In the genomic region with DNA sequence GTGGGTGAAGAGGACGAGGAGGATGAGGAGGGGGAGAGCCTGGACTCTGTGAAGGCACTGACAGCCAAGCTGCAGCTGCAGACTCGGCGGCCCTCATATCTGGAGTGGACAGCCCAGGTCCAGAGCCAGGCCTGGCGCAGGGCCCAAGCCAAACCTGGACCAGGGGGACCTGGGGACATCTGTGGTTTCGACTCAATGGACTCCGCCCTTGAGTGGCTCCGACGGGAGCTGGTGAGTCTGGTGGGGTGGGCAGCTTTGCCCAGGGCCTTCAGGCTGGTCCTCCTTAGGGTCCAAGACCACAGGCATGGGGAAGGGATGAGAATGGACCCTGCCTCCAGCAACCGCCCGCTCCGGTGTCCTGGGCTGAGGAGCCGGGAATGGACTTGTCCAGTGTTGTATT, we compare ENCODE assay signal across 11 cellular contexts. TPM values are rescaled to one million over a fixed set of nuclear protein-coding genes. Genes with fewer than 3 reads are reported as not detected.
DNase-seq lines count a peak whose midpoint lies in the region; ATAC-seq, FAIRE-seq and TF ChIP-seq lines count a peak whose summit lies in the region.
"Had no signal": no experiment of that assay in that cellular context is flagged by ENCODE, and none has a peak within 500 bp of the region (broad histone marks: within the 10 kb centered on the region; RNA-seq: fewer than 3 reads in every experiment).

No MANE protein-coding gene starts in this region.

- peak overlapping the region; percentile 81; the same call in 1 of the 3 replicates for H2BK15ac ChIP-seq in IMR-90 (ENCODE audit: low read depth, low read length)

- peak overlapping the region; percentile 42 for H2BK5ac ChIP-seq in IMR-90 (ENCODE audit: low read depth, low read length, poor library complexity, severe bottlenecking)

- H4K20me1 ChIP-seq in IMR-90 (ENCODE audit: insufficient read depth, low read length): no peaks in the 10 kb centered on the region

- H4K8ac ChIP-seq in IMR-90 (ENCODE audit: low read depth in 2 of 2, low read length in 2 of 2): peak overlapping the region; percentile 58 to 70; a peak in 3 of 4 replicates

- dilution Hi-C loops in IMR-90 (cut with HindIII; ENCODE audit: low sequenced_read_pairs, unreplicated experiment): no loop called here

- peaks cover 20% of the 10 kb centered on the region for H3K36me3 Mint-ChIP-seq in activated T-helper 17 cell treated with anti-CD3 and anti-CD28 coated beads, Interleukin-2, amount 50 U/mL, for 72 hours (ENCODE audit: low read depth)

- peak overlapping the region; percentile 99 for H3K4me3 Mint-ChIP-seq in activated T-helper 17 cell treated with anti-CD3 and anti-CD28 coated beads, Interleukin-2, amount 50 U/mL, for 72 hours
- peak overlapping the region in 1 of 2 donors; percentile 98 for H3K4me3 Mint-ChIP-seq in stimulated activated naive CD8-positive, alpha-beta T cell treated with anti-CD3 and anti-CD28 coated beads, Interleukin-15, amount 100 ng/mL, for 72 hours

- H3K4ac ChIP-seq in IMR-90 (ENCODE audit: low read depth, low read length): peak overlapping the region; percentile 94

- no peak for ATAC-seq in IMR-90 (ENCODE audit: low read depth)
- no peak for ATAC-seq in activated T-helper 17 cell treated with anti-CD3 and anti-CD28 coated beads, Interleukin-2, amount 50 U/mL, for 72 hours (replicated peaks)
- ATAC-seq in stimulated activated naive CD8-positive, alpha-beta T cell treated with anti-CD3 and anti-CD28 coated beads, Interleukin-15, amount 100 ng/mL, for 72 hours: no peak

- H3K9me3 ChIP-seq in IMR-90 (ENCODE audit: control insufficient read depth, insufficient read depth, low read length) (no peaks in the 10 kb centered on the region), kidney (ENCODE audit: control insufficient read depth in 1 of 2, low read length in 2 of 2) (no peaks in the 10 kb centered on the region)

- H2AK5ac ChIP-seq in IMR-90 (ENCODE audit: low read depth, low read length): peak overlapping the region; percentile 77; the same call in 1 of the 2 replicates

- peak overlapping the region; percentile 45 for H3K18ac ChIP-seq in IMR-90 (ENCODE audit: low read depth, low read length)

- H3K4me3 ChIP-seq in IMR-90 (ENCODE audit: insufficient read depth, low read depth, low read length) (no peak overlapping the region), kidney (ENCODE audit: low read length in 2 of 2) (peak overlapping the region; percentile 12 to 44)

- peaks cover 26% of the 10 kb centered on the region for H3K4me1 Mint-ChIP-seq in activated T-helper 17 cell treated with anti-CD3 and anti-CD28 coated beads, Interleukin-2, amount 50 U/mL, for 72 hours
- H3K4me1 Mint-ChIP-seq in stimulated activated naive CD8-positive, alpha-beta T cell treated with anti-CD3 and anti-CD28 coated beads, Interleukin-15, amount 100 ng/mL, for 72 hours: peaks cover 60% of the 10 kb centered on the region

- H3K14ac ChIP-seq in IMR-90 (replicated peaks; ENCODE audit: low read depth, low read length): peak overlapping the region; percentile 76; the same call in 1 of the 2 replicates

- H3K27me3 ChIP-seq in IMR-90 (ENCODE audit: control insufficient read depth, insufficient read depth, low read length): no peaks in the 10 kb centered on the region; the same call in 1 of the 2 replicates

- TF ChIP-seq CTCF in IMR-90 (conservative IDR thresholded peaks at IDR 0.05; ENCODE audit: low read depth, low read length) (no peak), kidney (IDR thresholded peaks at IDR 0.05; ENCODE audit: borderline replicate concordance, extremely low read depth, insufficient read depth) (no peak)

- H3K79me1 ChIP-seq in IMR-90 (ENCODE audit: low read depth in 1 of 2, low read length in 2 of 2): peaks cover 0 to 5% of the 10 kb centered on the region in 2 experiments; a peak in 2 of 4 replicates

- H2AK9ac ChIP-seq in IMR-90 (replicated peaks; ENCODE audit: low read depth, low read length, poor library complexity): peak overlapping the region; percentile 84

- H2AFZ ChIP-seq in IMR-90 (replicated peaks; ENCODE audit: low read length, poor library complexity): peak overlapping the region; percentile 84

- in situ Hi-C loops in IMR-90 (cut with MboI; ENCODE audit: low sequenced_read_pairs): no loop called here

- CTCF ChIA-PET in IMR-90 (lab: Yijun Ruan, JAX): interaction anchor here (1.1 to 1.5 kb wide), 3 partner anchors 32 to 76 kb away, joined by 3 to 6 read pairs (median 3); no protein-coding TSS in a partner anchor

- BruUV-seq in IMR-90 (replicated peaks; lab: Mats Ljungman, UMichigan): no TSS peak

- POLR2A ChIA-PET in IMR-90 (lab: Charles Lee; ENCODE audit: unreplicated experiment): interaction anchor here (0.6 kb wide), 1 partner anchor 69 kb away, joined by 3 read pairs; no protein-coding TSS in a partner anchor

- TF ChIP-seq POLR2A in IMR-90 (IDR thresholded peaks at IDR 0.05; ENCODE audit: low read depth, low read length): no peak

- TF ChIP-seq RAD21 in IMR-90 (IDR thresholded peaks at IDR 0.05; ENCODE audit: low read length): no peak

- 67% methylated on average over 3 of the region's 12 CpGs; no CpG with 5 or more reads in 1 of the 2 experiments for WGBS in IMR-90 (ENCODE audit: extremely low coverage in 2 of 2, insufficient read length in 1 of 2), 2 experiments

- FAIRE-seq in kidney (lab: Jason Lieb, UNC): no peak
- FAIRE-seq: endometrium, G401.6 had no signal

- H3K27me3 Mint-ChIP-seq in activated T-helper 17 cell treated with anti-CD3 and anti-CD28 coated beads, Interleukin-2, amount 50 U/mL, for 72 hours: no peaks in the 10 kb centered on the region
- H3K27me3 Mint-ChIP-seq in stimulated activated naive CD8-positive, alpha-beta T cell treated with anti-CD3 and anti-CD28 coated beads, Interleukin-15, amount 100 ng/mL, for 72 hours: no peaks in the 10 kb centered on the region

- H3K9ac ChIP-seq in IMR-90 (ENCODE audit: low read depth, low read length) (no peak overlapping the region), kidney (ENCODE audit: low read length in 2 of 2) (peak overlapping the region in 1 of 2 donors; percentile 69)

- H3K27ac Mint-ChIP-seq in activated T-helper 17 cell treated with anti-CD3 and anti-CD28 coated beads, Interleukin-2, amount 50 U/mL, for 72 hours: peak overlapping the region; percentile 93
- peak overlapping the region; percentile 29 to 30 for H3K27ac Mint-ChIP-seq in stimulated activated naive CD8-positive, alpha-beta T cell treated with anti-CD3 and anti-CD28 coated beads, Interleukin-15, amount 100 ng/mL, for 72 hours

- H3K4me1 ChIP-seq in IMR-90 (ENCODE audit: control insufficient read depth, insufficient read depth, low read length): peaks cover 18% of the 10 kb centered on the region
- peaks cover 0 to 23% of the 10 kb centered on the region in 2 donors for H3K4me1 ChIP-seq in kidney (ENCODE audit: control insufficient read depth in 1 of 2, insufficient read depth in 1 of 2, low read depth in 1 of 2, low read length in 2 of 2)

- peak overlapping the region; percentile 86 for H2BK120ac ChIP-seq in IMR-90 (ENCODE audit: low read depth, low read length)

- H3K36me3 ChIP-seq in IMR-90 (ENCODE audit: control insufficient read depth, insufficient read depth, low read length) (no peaks in the 10 kb centered on the region), kidney (ENCODE audit: control insufficient read depth in 1 of 2, insufficient read depth in 2 of 2, low read length in 2 of 2) (no peaks in the 10 kb centered on the region)

- no peaks in the 10 kb centered on the region for H3K9me3 Mint-ChIP-seq in activated T-helper 17 cell treated with anti-CD3 and anti-CD28 coated beads, Interleukin-2, amount 50 U/mL, for 72 hours
- no peaks in the 10 kb centered on the region for H3K9me3 Mint-ChIP-seq in stimulated activated naive CD8-positive, alpha-beta T cell treated with anti-CD3 and anti-CD28 coated beads, Interleukin-15, amount 100 ng/mL, for 72 hours

- DNase-seq in IMR-90: no peak
- peak; percentile 83 for DNase-seq in kidney
- no peak for DNase-seq in stimulated activated naive CD8-positive, alpha-beta T cell treated with anti-CD3 and anti-CD28 coated beads, Interleukin-15, amount 100 ng/mL, for 72 hours
- DNase-seq in RPMI8226: no peak
- no peak for DNase-seq in NCI-H1436 treated with DMSO at 0.1 percent for 48 hours (lab: John Stamatoyannopoulos, UW)
- no peak for DNase-seq in HK-2 (ENCODE audit: unreplicated experiment)
- no peak for DNase-seq in NCI-H187 treated with DMSO at 0.1 percent for 48 hours (lab: John Stamatoyannopoulos, UW)

- H3K27ac ChIP-seq in IMR-90 (ENCODE audit: insufficient read depth, low read length) (peak overlapping the region; percentile 54; the same call in 1 of the 2 replicates), kidney (ENCODE audit: low read depth in 2 of 2, low read length in 2 of 2) (peak overlapping the region; percentile 86 to 89)

- H3K4me2 ChIP-seq in IMR-90 (ENCODE audit: low read depth, low read length): no peak overlapping the region

- peak overlapping the region; percentile 72 for H4K91ac ChIP-seq in IMR-90 (ENCODE audit: insufficient read depth, low read depth, low read length)

- intact Hi-C loops in IMR-90 (cut with micrococcal nuclease): no loop called here
- intact Hi-C loops in kidney (cut with DNase I): no loop called here

- H3K23ac ChIP-seq in IMR-90 (ENCODE audit: low read depth, low read length): no peak overlapping the region

- H3K9me1 ChIP-seq in IMR-90 (ENCODE audit: insufficient read depth, low read length): peaks cover 11% of the 10 kb centered on the region

- H2BK20ac ChIP-seq in IMR-90 (ENCODE audit: low read depth, low read length): peak overlapping the region; percentile 81

- H4K5ac ChIP-seq in IMR-90 (ENCODE audit: low read depth, low read length): peak overlapping the region; percentile 27; the same call in 1 of the 2 replicates

- H3K56ac ChIP-seq in IMR-90 (ENCODE audit: extremely low read depth, insufficient read depth, low read length): no peak overlapping the region

RNA-seq across cellular contexts. Expression of a gene that starts 0.4 kb away (rescaled TPM):
- total RNA-seq in IMR-90 (2012; rRNA removed): 0.18 TPM in 1 of 2 replicates, not detected in the other
- 0.53 and 0.59 TPM in 2 replicates for polyA plus RNA-seq in IMR-90 (2012; rRNA removed)
- polyA plus RNA-seq in IMR-90 (2012; cell fraction: cytosol; rRNA removed): 0.62 and 1.0 TPM in 2 replicates
- polyA plus RNA-seq in IMR-90 (2012; cell fraction: nucleus; rRNA removed; ENCODE audit: low replicate concordance): 1.8 and 3.7 TPM in 2 replicates
- 1 to 10 TPM in 1 of 2 donors, under 1 TPM in 1; 0.99 to 1.1 TPM for total RNA-seq in activated T-helper 17 cell treated with anti-CD3 and anti-CD28 coated beads, Interleukin-2, amount 50 U/mL, for 72 hours
- 19.6 TPM for total RNA-seq in kidney
- polyA plus RNA-seq in kidney (ENCODE audit: insufficient read depth, low read depth, low replicate concordance): 84.8 TPM

RNA-seq across cellular contexts. Expression of a gene that starts 3.6 kb away (rescaled TPM):
- total RNA-seq in IMR-90 (2012; rRNA removed): not detected in 2 replicates
- polyA plus RNA-seq in IMR-90 (2012; rRNA removed): not detected in 2 replicates
- polyA plus RNA-seq in IMR-90 (2012; cell fraction: cytosol; rRNA removed): not detected in 2 replicates
- polyA plus RNA-seq in IMR-90 (2012; cell fraction: nucleus; rRNA removed; ENCODE audit: low replicate concordance): 0.05 TPM in 1 of 2 replicates, not detected in the other
- total RNA-seq in activated T-helper 17 cell treated with anti-CD3 and anti-CD28 coated beads, Interleukin-2, amount 50 U/mL, for 72 hours: 100 to 1,000 TPM; 228 to 323 TPM
- 10.3 TPM for total RNA-seq in kidney
- polyA plus RNA-seq in kidney (ENCODE audit: insufficient read depth, low read depth, low replicate concordance): 0.99 TPM

RNA-seq across cellular contexts. Expression of a gene that starts 25.2 kb away (rescaled TPM):
- total RNA-seq in IMR-90 (2012; rRNA removed): 574 and 716 TPM in 2 replicates
- polyA plus RNA-seq in IMR-90 (2012; rRNA removed): 376 and 469 TPM in 2 replicates
- 293 and 465 TPM in 2 replicates for polyA plus RNA-seq in IMR-90 (2012; cell fraction: cytosol; rRNA removed)
- polyA plus RNA-seq in IMR-90 (2012; cell fraction: nucleus; rRNA removed; ENCODE audit: low replicate concordance): 87.9 and 110 TPM in 2 replicates
- total RNA-seq in activated T-helper 17 cell treated with anti-CD3 and anti-CD28 coated beads, Interleukin-2, amount 50 U/mL, for 72 hours: 100 to 1,000 TPM; 203 to 303 TPM
- 132 TPM for total RNA-seq in kidney
- 178 TPM for polyA plus RNA-seq in kidney (ENCODE audit: insufficient read depth, low read depth, low replicate concordance)

RNA-seq across cellular contexts. Expression of a gene that starts 25.3 kb away (rescaled TPM):
- total RNA-seq in IMR-90 (2012; rRNA removed) (10.0 and 10.8 TPM in 2 replicates), kidney (39.4 TPM)
- polyA plus RNA-seq in IMR-90 (2012; rRNA removed) (22.7 and 23.4 TPM in 2 replicates), kidney (ENCODE audit: insufficient read depth, low read depth, low replicate concordance) (20.5 TPM)
- 16.5 and 16.6 TPM in 2 replicates for polyA plus RNA-seq in IMR-90 (2012; cell fraction: cytosol; rRNA removed)
- polyA plus RNA-seq in IMR-90 (2012; cell fraction: nucleus; rRNA removed; ENCODE audit: low replicate concordance): 62.6 and 77.9 TPM in 2 replicates
- total RNA-seq in activated T-helper 17 cell treated with anti-CD3 and anti-CD28 coated beads, Interleukin-2, amount 50 U/mL, for 72 hours: 10 to 100 TPM; 11.4 to 12.9 TPM

RNA-seq across cellular contexts. Expression of a gene that starts 38.6 kb away (rescaled TPM):
- not detected in 2 replicates for total RNA-seq in IMR-90 (2012; rRNA removed)
- polyA plus RNA-seq in IMR-90 (2012; rRNA removed): not detected in 2 replicates
- polyA plus RNA-seq in IMR-90 (2012; cell fraction: cytosol; rRNA removed): not detected in 2 replicates
- 0.04 TPM in 1 of 2 replicates, not detected in the other for polyA plus RNA-seq in IMR-90 (2012; cell fraction: nucleus; rRNA removed; ENCODE audit: low replicate concordance)
- under 1 TPM; 0.28 to 0.37 TPM for total RNA-seq in activated T-helper 17 cell treated with anti-CD3 and anti-CD28 coated beads, Interleukin-2, amount 50 U/mL, for 72 hours
- not detected for total RNA-seq in kidney
- not detected for polyA plus RNA-seq in kidney (ENCODE audit: insufficient read depth, low read depth, low replicate concordance)
- total RNA-seq: renal cortical epithelial cell had no signal

Comparison
In these comparisons a context has a peak if more than half of its experiments do, and no peak if none do; other contexts are left out.
1. RNA of a gene that starts 3.6 kb away (total RNA-seq): 228 to 323 TPM in activated T-helper 17 cell treated with anti-CD3 and anti-CD28 coated beads, Interleukin-2, amount 50 U/mL, for 72 hours; 10.3 TPM in kidney (single experiment) and not detected in IMR-90; every median in the first group is over 10 times any median in the second.